ENCODE assay signal across 18 cellular contexts in the genomic region with DNA sequence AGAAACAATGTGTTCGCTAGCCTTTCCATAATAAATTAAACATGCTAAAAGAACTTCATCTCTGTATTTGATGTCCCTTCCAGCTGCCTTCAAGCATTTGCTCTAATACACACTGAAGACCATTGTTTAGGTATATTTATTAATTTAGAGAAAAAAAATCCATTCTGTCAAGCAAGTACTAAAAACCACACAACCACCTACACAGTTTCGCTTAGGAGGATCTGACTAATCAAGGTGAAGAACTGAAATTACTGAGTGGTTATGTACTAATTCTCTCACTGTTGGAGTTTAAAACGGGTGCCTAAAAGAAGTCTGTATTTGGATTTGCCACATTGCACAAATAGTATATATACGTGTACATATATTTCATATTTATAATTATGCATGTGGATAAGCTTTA. TPM values are rescaled to one million over a fixed set of nuclear protein-coding genes. Genes with fewer than 3 reads are reported as not detected.
A peak's percentile ranks its signal among the peaks of the same experiment; 100 is the strongest.
DNase-seq lines count a peak whose midpoint lies in the region; ATAC-seq and TF ChIP-seq lines count a peak whose summit lies in the region.
"Had no signal": no experiment of that assay in that cellular context is flagged by ENCODE, and none has a peak within 500 bp of the region (broad histone marks: within the 10 kb centered on the region; RNA-seq: fewer than 3 reads in every experiment).

No MANE protein-coding gene starts in this region.

- no peaks in the 10 kb centered on the region for H3K4me1 ChIP-seq in ovary (ENCODE audit: insufficient read depth)
- H3K4me1 ChIP-seq in trophoblast cell (ENCODE audit: control insufficient read depth in 1 of 2, insufficient read depth in 2 of 2, low read length in 2 of 2) = no peaks in the 10 kb centered on the region
- H3K4me1 ChIP-seq: prostate gland had no signal

- H3K4ac ChIP-seq in trophoblast cell (ENCODE audit: low read depth, low read length) = no peak overlapping the region

- no peak overlapping the region for H2BK12ac ChIP-seq in trophoblast cell (ENCODE audit: low read length)

- no peak overlapping the region for H4K91ac ChIP-seq in trophoblast cell (ENCODE audit: low read depth, low read length)

- no peak overlapping the region for H3K9ac ChIP-seq in trophoblast cell (ENCODE audit: low read length)

- H2BK120ac ChIP-seq in trophoblast cell (ENCODE audit: insufficient read depth, low read length, poor library complexity) = no peak overlapping the region

- DNase-seq in GM19238 (ENCODE audit: insufficient read length, low spot score) (peak; percentile 7), NCI-H774 (lab: John Stamatoyannopoulos, UW) (no peak), ovary (no peak), NCI-H1436 (lab: John Stamatoyannopoulos, UW) (no peak), trophoblast cell (no peak)
- DNase-seq: amygdala; CD4-positive, alpha-beta T cell; effector memory CD8-positive, alpha-beta T cell; HFFc6; Kasumi-1; mesenchymal stem cell; NCI-H345; SHP77 had no signal

- H3K4me3 ChIP-seq in ovary (no peak overlapping the region), trophoblast cell (ENCODE audit: low read depth, low read length) (no peak overlapping the region)
- H3K4me3 ChIP-seq: prostate gland, thoracic aorta had no signal

- H3K36me3 ChIP-seq in ovary = no peaks in the 10 kb centered on the region
- no peaks in the 10 kb centered on the region for H3K36me3 ChIP-seq in trophoblast cell (ENCODE audit: control insufficient read depth in 1 of 2, insufficient read depth in 2 of 2, low read length in 2 of 2)
- H3K36me3 ChIP-seq: prostate gland, thoracic aorta had no signal

- no peak for TF ChIP-seq POLR2A in ovary (IDR thresholded peaks at IDR 0.05)

- TF ChIP-seq CTCF in ovary (IDR thresholded peaks at IDR 0.05) = no peak

- no peaks in the 10 kb centered on the region for H3K79me2 ChIP-seq in trophoblast cell (ENCODE audit: control insufficient read depth, insufficient read depth, low read length, poor library complexity)

- H3K27me3 ChIP-seq in ovary (no peaks in the 10 kb centered on the region), trophoblast cell (ENCODE audit: insufficient read depth, low read length) (no peaks in the 10 kb centered on the region)

- H3K14ac ChIP-seq in trophoblast cell (ENCODE audit: low read length) = no peak overlapping the region

- H3K9me3 ChIP-seq in ovary = no peaks in the 10 kb centered on the region
- H3K9me3 ChIP-seq in trophoblast cell (ENCODE audit: insufficient read depth, low read depth, low read length) = peaks cover under 1% of the 10 kb centered on the region
- H3K9me3 ChIP-seq: prostate gland, thoracic aorta had no signal

- no peak overlapping the region for H4K8ac ChIP-seq in trophoblast cell (ENCODE audit: low read depth, low read length)

- no peak overlapping the region for H2AK5ac ChIP-seq in trophoblast cell (ENCODE audit: low read length)

- intact Hi-C loops in ovary (cut with DNase I) = no loop called here

- 93 to 96% (median 94%) methylated on average over 4 of the region's 4 CpGs for WGBS in ovary, 3 donors
- WGBS in trophoblast cell (ENCODE audit: extremely low coverage, insufficient coverage, insufficient read length) = no CpG with 5 or more reads among the region's 4 CpGs

- H2AFZ ChIP-seq in trophoblast cell (ENCODE audit: insufficient read depth, low read length, poor library complexity) = no peak overlapping the region

- no peak overlapping the region for H3K23ac ChIP-seq in trophoblast cell (ENCODE audit: low read length)

- H3K27ac ChIP-seq in ovary (no peak overlapping the region), trophoblast cell (ENCODE audit: low read depth, low read length) (no peak overlapping the region)
- H3K27ac ChIP-seq: prostate gland, thoracic aorta had no signal

- no peak overlapping the region for H2BK5ac ChIP-seq in trophoblast cell (ENCODE audit: low read depth, low read length, poor library complexity)

- H4K12ac ChIP-seq in trophoblast cell (ENCODE audit: low read depth, low read length) = no peak overlapping the region

- ATAC-seq in GM18498 (IDR thresholded peaks at IDR 0.05; ENCODE audit: unreplicated experiment) (peak; percentile 82), HG02763 (IDR thresholded peaks at IDR 0.05; ENCODE audit: unreplicated experiment) (peak; percentile 72), HG03565 (IDR thresholded peaks at IDR 0.05; ENCODE audit: unreplicated experiment) (peak; percentile 77)
- ATAC-seq: effector memory CD8-positive, alpha-beta T cell had no signal

- no peaks in the 10 kb centered on the region for H3K79me1 ChIP-seq in trophoblast cell (ENCODE audit: low read length)

- TF ChIP-seq EP300 in ovary (IDR thresholded peaks at IDR 0.05) = no peak

- H3K4me2 ChIP-seq in trophoblast cell (ENCODE audit: low read length) = no peak overlapping the region

- no peak overlapping the region for H3K18ac ChIP-seq in trophoblast cell (ENCODE audit: low read length)

RNA-seq across cellular contexts. Expression of gene GMDS, which starts 58.9 kb away (rescaled TPM):
- 10 to 100 TPM in 4 of 7 donors, 1 to 10 TPM in 3; 6.6 to 15.9 (median 11.0) TPM for total RNA-seq in ovary
- polyA plus RNA-seq in ovary = 10 to 100 TPM in 1 of 2 donors, 1 to 10 TPM in 1; 7.7 to 20.6 TPM
- polyA plus RNA-seq in trophoblast cell (2013) = 16.9 and 18.1 TPM in 2 replicates
